Comparison of ENCODE assay signal across 11 cellular contexts in the genomic region with DNA sequence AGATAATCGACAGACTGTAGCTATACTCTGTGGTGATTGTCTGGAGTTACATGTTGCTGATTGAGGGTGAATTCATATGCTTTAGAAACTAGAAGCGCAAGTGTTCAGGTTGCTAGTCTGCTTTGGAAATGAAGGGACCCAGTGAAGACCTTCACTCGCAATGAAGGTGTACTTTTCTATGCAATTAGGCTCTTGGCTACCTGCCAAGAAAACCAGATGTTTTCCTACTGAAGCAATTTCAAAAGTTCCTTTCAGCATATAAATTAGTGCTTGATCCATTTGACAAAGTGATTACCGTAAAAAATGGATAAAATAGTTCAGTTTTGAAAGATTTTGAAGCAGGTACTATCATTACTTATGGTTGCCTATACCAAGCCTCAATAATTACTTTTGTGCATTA.
"Had no signal": no experiment of that assay in that cellular context is flagged by ENCODE, and none has a peak within 500 bp of the region (broad histone marks: within the 10 kb centered on the region; RNA-seq: fewer than 3 reads in every experiment).

No MANE protein-coding gene starts in this region.

- H3K4me3 ChIP-seq: dorsolateral prefrontal cortex, esophagus muscularis mucosa, lung had no signal

- H3K4me1 ChIP-seq: esophagus muscularis mucosa had no signal

- H3K27me3 ChIP-seq: dorsolateral prefrontal cortex, esophagus muscularis mucosa had no signal

- ATAC-seq: activated T-cell treated with anti-CD3 and anti-CD28 coated beads, Interleukin-2, amount 50 U/mL, for 4 hours; naive thymus-derived CD4-positive, alpha-beta T cell had no signal

- DNase-seq: activated CD4-positive, alpha-beta memory T cell treated with anti-CD3 and anti-CD28 coated beads for 36 hours; activated CD4-positive, alpha-beta T cell treated with anti-CD3 and anti-CD28 coated beads for 1 hour; activated gamma-delta T cell; activated T-cell treated with anti-CD3 and anti-CD28 coated beads, Interleukin-2, amount 50 U/mL, for 4 hours; dorsolateral prefrontal cortex; naive thymus-derived CD4-positive, alpha-beta T cell; retina; stimulated activated CD4-positive, alpha-beta T cell treated with anti-CD3 and anti-CD28 coated beads, Interleukin-15, amount 100 ng/mL, for 24 hours; stimulated activated CD4-positive, alpha-beta T cell treated with anti-CD3 and anti-CD28 coated beads, Interleukin-4, amount 100 ng/mL, for 4 hours had no signal
